In the genomic region with DNA sequence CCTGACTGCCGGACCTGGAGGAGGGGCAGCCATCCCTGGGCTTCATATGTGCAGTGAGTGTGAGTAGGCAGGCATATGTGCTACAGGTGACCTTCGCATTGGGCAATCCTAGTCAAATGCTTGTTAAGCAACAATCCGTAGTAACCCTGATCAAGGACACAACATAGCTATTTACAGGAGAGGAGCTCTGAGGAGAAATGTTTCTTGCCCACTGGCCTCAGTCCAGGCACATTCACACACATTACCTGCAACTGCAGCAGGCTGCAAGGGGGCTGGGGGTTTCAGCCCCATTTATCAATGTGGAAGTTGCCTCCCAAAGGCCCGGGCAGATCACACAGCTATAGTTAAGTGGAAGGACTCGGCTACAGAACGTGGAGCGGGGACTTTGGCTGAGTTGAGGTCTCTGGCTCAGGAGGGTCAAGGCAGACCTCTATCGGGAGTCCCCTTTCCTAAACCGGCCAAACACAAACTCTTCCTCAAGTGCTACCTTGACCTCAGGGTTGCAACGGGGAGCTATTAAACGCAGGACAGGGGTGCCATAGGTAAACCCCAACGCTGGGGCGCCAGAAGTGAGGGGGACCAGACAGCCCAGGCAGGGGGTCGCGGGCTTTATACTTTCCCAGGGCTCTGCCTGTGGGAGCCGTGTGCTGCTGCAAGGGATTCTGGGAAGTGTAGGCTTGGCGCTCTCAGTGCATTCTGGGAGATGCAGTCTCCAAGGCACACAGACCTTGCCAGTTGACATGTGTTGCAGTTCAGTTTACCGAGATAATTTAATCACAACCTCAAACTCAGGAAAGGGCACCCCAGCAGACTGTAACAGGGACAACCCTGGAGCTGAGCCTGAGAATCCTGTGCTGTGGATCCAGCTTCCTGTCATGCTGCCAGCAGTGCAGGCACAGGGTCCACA, we compare ENCODE assay signal across 1 cellular context.
TF ChIP-seq lines count a peak whose summit lies in the region.

No MANE protein-coding gene starts in this region.

TF ChIP-seq in HepG2, 621 proteins besides CTCF, POLR2A, EP300 and RAD21 (continued from another document and continues in another):
- TF ChIP-seq, protein P1, sequence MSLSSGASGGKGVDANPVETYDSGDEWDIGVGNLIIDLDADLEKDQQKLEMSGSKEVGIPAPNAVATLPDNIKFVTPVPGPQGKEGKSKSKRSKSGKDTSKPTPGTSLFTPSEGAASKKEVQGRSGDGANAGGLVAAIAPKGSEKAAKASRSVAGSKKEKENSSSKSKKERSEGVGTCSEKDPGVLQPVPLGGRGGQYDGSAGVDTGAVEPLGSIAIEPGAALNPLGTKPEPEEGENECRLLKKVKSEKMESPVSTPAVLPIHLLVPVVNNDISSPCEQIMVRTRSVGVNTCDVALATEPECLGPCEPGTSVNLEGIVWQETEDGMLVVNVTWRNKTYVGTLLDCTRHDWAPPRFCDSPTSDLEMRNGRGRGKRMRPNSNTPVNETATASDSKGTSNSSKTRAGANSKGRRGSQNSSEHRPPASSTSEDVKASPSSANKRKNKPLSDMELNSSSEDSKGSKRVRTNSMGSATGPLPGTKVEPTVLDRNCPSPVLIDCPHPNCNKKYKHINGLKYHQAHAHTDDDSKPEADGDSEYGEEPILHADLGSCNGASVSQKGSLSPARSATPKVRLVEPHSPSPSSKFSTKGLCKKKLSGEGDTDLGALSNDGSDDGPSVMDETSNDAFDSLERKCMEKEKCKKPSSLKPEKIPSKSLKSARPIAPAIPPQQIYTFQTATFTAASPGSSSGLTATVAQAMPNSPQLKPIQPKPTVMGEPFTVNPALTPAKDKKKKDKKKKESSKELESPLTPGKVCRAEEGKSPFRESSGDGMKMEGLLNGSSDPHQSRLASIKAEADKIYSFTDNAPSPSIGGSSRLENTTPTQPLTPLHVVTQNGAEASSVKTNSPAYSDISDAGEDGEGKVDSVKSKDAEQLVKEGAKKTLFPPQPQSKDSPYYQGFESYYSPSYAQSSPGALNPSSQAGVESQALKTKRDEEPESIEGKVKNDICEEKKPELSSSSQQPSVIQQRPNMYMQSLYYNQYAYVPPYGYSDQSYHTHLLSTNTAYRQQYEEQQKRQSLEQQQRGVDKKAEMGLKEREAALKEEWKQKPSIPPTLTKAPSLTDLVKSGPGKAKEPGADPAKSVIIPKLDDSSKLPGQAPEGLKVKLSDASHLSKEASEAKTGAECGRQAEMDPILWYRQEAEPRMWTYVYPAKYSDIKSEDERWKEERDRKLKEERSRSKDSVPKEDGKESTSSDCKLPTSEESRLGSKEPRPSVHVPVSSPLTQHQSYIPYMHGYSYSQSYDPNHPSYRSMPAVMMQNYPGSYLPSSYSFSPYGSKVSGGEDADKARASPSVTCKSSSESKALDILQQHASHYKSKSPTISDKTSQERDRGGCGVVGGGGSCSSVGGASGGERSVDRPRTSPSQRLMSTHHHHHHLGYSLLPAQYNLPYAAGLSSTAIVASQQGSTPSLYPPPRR (CRISPR knock-in tag; IDR thresholded peaks at IDR 0.05; ENCODE audit: borderline replicate concordance) = peak; percentile 87
- peak; percentile 85 for TF ChIP-seq PPARG (CRISPR knock-in tag; conservative IDR thresholded peaks at IDR 0.05)
- peak; percentile 97 for TF ChIP-seq FOXC1 (CRISPR knock-in tag; IDR thresholded peaks at IDR 0.05; ENCODE audit: borderline replicate concordance)
- TF ChIP-seq, protein P2, sequence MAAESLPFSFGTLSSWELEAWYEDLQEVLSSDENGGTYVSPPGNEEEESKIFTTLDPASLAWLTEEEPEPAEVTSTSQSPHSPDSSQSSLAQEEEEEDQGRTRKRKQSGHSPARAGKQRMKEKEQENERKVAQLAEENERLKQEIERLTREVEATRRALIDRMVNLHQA (CRISPR knock-in tag; IDR thresholded peaks at IDR 0.05) = 0 out of 2 replicates have a peak, but pooled peaks have one; percentile 38
- TF ChIP-seq, protein P3, sequence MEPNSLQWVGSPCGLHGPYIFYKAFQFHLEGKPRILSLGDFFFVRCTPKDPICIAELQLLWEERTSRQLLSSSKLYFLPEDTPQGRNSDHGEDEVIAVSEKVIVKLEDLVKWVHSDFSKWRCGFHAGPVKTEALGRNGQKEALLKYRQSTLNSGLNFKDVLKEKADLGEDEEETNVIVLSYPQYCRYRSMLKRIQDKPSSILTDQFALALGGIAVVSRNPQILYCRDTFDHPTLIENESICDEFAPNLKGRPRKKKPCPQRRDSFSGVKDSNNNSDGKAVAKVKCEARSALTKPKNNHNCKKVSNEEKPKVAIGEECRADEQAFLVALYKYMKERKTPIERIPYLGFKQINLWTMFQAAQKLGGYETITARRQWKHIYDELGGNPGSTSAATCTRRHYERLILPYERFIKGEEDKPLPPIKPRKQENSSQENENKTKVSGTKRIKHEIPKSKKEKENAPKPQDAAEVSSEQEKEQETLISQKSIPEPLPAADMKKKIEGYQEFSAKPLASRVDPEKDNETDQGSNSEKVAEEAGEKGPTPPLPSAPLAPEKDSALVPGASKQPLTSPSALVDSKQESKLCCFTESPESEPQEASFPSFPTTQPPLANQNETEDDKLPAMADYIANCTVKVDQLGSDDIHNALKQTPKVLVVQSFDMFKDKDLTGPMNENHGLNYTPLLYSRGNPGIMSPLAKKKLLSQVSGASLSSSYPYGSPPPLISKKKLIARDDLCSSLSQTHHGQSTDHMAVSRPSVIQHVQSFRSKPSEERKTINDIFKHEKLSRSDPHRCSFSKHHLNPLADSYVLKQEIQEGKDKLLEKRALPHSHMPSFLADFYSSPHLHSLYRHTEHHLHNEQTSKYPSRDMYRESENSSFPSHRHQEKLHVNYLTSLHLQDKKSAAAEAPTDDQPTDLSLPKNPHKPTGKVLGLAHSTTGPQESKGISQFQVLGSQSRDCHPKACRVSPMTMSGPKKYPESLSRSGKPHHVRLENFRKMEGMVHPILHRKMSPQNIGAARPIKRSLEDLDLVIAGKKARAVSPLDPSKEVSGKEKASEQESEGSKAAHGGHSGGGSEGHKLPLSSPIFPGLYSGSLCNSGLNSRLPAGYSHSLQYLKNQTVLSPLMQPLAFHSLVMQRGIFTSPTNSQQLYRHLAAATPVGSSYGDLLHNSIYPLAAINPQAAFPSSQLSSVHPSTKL (CRISPR knock-in tag; IDR thresholded peaks at IDR 0.05) = peak; percentile 96
- peak; percentile 69; the same call in 1 of the 2 replicates for TF ChIP-seq MTA1 (CRISPR knock-in tag; IDR thresholded peaks at IDR 0.05; ENCODE audit: borderline replicate concordance)
- no peak for TF ChIP-seq ZSCAN20 (CRISPR knock-in tag; IDR thresholded peaks at IDR 0.05; ENCODE audit: borderline replicate concordance)
- TF ChIP-seq, protein P4, sequence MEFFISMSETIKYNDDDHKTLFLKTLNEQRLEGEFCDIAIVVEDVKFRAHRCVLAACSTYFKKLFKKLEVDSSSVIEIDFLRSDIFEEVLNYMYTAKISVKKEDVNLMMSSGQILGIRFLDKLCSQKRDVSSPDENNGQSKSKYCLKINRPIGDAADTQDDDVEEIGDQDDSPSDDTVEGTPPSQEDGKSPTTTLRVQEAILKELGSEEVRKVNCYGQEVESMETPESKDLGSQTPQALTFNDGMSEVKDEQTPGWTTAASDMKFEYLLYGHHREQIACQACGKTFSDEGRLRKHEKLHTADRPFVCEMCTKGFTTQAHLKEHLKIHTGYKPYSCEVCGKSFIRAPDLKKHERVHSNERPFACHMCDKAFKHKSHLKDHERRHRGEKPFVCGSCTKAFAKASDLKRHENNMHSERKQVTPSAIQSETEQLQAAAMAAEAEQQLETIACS (CRISPR knock-in tag; IDR thresholded peaks at IDR 0.05) = peak; percentile 42; the same call in 1 of the 2 replicates
- TF ChIP-seq ZNF737 (CRISPR knock-in tag; IDR thresholded peaks at IDR 0.05; ENCODE audit: borderline replicate concordance) = peak; percentile 90; the same call in 1 of the 2 replicates
- TF ChIP-seq, protein P5, sequence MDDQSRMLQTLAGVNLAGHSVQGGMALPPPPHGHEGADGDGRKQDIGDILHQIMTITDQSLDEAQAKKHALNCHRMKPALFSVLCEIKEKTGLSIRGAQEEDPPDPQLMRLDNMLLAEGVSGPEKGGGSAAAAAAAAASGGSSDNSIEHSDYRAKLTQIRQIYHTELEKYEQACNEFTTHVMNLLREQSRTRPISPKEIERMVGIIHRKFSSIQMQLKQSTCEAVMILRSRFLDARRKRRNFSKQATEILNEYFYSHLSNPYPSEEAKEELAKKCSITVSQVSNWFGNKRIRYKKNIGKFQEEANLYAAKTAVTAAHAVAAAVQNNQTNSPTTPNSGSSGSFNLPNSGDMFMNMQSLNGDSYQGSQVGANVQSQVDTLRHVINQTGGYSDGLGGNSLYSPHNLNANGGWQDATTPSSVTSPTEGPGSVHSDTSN (CRISPR knock-in tag; IDR thresholded peaks at IDR 0.05; ENCODE audit: borderline replicate concordance) = 0 out of 2 replicates have a peak, but pooled peaks have one; percentile 48
- TF ChIP-seq, protein P6, sequence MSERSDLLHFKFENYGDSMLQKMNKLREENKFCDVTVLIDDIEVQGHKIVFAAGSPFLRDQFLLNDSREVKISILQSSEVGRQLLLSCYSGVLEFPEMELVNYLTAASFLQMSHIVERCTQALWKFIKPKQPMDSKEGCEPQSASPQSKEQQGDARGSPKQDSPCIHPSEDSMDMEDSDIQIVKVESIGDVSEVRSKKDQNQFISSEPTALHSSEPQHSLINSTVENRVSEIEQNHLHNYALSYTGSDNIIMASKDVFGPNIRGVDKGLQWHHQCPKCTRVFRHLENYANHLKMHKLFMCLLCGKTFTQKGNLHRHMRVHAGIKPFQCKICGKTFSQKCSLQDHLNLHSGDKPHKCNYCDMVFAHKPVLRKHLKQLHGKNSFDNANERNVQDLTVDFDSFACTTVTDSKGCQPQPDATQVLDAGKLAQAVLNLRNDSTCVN (CRISPR knock-in tag; IDR thresholded peaks at IDR 0.05; ENCODE audit: borderline replicate concordance) = no peak; the same call in 1 of the 2 replicates
- peak; percentile 89 for TF ChIP-seq NR2F6 (IDR thresholded peaks at IDR 0.05)
- peak; percentile 97 for TF ChIP-seq NR2F6 (CRISPR knock-in tag; IDR thresholded peaks at IDR 0.05)
- no peak; the same call in 1 of the 2 replicates for TF ChIP-seq MZF1 (CRISPR knock-in tag; IDR thresholded peaks at IDR 0.05; ENCODE audit: borderline replicate concordance)
- TF ChIP-seq ZNF607 (CRISPR knock-in tag; IDR thresholded peaks at IDR 0.05; ENCODE audit: borderline replicate concordance) = peak; percentile 55; the same call in 1 of the 2 replicates
- no peak for TF ChIP-seq TMF1 (CRISPR knock-in tag; IDR thresholded peaks at IDR 0.05; ENCODE audit: low read depth)
- TF ChIP-seq, protein P7, sequence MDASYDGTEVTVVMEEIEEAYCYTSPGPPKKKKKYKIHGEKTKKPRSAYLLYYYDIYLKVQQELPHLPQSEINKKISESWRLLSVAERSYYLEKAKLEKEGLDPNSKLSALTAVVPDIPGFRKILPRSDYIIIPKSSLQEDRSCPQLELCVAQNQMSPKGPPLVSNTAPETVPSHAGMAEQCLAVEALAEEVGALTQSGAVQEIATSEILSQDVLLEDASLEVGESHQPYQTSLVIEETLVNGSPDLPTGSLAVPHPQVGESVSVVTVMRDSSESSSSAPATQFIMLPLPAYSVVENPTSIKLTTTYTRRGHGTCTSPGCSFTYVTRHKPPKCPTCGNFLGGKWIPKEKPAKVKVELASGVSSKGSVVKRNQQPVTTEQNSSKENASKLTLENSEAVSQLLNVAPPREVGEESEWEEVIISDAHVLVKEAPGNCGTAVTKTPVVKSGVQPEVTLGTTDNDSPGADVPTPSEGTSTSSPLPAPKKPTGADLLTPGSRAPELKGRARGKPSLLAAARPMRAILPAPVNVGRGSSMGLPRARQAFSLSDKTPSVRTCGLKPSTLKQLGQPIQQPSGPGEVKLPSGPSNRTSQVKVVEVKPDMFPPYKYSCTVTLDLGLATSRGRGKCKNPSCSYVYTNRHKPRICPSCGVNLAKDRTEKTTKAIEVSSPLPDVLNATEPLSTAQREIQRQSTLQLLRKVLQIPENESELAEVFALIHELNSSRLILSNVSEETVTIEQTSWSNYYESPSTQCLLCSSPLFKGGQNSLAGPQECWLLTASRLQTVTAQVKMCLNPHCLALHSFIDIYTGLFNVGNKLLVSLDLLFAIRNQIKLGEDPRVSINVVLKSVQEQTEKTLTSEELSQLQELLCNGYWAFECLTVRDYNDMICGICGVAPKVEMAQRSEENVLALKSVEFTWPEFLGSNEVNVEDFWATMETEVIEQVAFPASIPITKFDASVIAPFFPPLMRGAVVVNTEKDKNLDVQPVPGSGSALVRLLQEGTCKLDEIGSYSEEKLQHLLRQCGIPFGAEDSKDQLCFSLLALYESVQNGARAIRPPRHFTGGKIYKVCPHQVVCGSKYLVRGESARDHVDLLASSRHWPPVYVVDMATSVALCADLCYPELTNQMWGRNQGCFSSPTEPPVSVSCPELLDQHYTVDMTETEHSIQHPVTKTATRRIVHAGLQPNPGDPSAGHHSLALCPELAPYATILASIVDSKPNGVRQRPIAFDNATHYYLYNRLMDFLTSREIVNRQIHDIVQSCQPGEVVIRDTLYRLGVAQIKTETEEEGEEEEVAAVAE (CRISPR knock-in tag; IDR thresholded peaks at IDR 0.05; ENCODE audit: borderline replicate concordance) = peak; percentile 94
- TF ChIP-seq ZNF3 (CRISPR knock-in tag; IDR thresholded peaks at IDR 0.05) = no peak
- TF ChIP-seq, protein P8, sequence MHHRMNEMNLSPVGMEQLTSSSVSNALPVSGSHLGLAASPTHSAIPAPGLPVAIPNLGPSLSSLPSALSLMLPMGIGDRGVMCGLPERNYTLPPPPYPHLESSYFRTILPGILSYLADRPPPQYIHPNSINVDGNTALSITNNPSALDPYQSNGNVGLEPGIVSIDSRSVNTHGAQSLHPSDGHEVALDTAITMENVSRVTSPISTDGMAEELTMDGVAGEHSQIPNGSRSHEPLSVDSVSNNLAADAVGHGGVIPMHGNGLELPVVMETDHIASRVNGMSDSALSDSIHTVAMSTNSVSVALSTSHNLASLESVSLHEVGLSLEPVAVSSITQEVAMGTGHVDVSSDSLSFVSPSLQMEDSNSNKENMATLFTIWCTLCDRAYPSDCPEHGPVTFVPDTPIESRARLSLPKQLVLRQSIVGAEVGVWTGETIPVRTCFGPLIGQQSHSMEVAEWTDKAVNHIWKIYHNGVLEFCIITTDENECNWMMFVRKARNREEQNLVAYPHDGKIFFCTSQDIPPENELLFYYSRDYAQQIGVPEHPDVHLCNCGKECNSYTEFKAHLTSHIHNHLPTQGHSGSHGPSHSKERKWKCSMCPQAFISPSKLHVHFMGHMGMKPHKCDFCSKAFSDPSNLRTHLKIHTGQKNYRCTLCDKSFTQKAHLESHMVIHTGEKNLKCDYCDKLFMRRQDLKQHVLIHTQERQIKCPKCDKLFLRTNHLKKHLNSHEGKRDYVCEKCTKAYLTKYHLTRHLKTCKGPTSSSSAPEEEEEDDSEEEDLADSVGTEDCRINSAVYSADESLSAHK (CRISPR knock-in tag; IDR thresholded peaks at IDR 0.05; ENCODE audit: borderline replicate concordance) = 0 out of 2 replicates have a peak, but pooled peaks have one; percentile 30
- no peak for TF ChIP-seq EHMT2 (IDR thresholded peaks at IDR 0.05; ENCODE audit: borderline replicate concordance, low read depth, low read length)
- TF ChIP-seq NPAS2 (CRISPR knock-in tag; IDR thresholded peaks at IDR 0.05; ENCODE audit: borderline replicate concordance) = no peak
- no peak for TF ChIP-seq ZNF460 (CRISPR knock-in tag; IDR thresholded peaks at IDR 0.05; ENCODE audit: borderline replicate concordance)
